In genomic region chr13:94345374-94346195, GRCh38 we compare ENCODE assay signal across 10 cellular contexts.
A peak's percentile ranks its signal among the peaks of the same experiment; 100 is the strongest.
DNase-seq lines count a peak whose midpoint lies in the region; ATAC-seq, FAIRE-seq and TF ChIP-seq lines count a peak whose summit lies in the region.
"Had no signal": no experiment of that assay in that cellular context is flagged by ENCODE, and none has a peak within 500 bp of the region (broad histone marks: within the 10 kb centered on the region; RNA-seq: fewer than 3 reads in every experiment).

No MANE protein-coding gene starts in this region.

- no peaks in the 10 kb centered on the region for H3K4me1 ChIP-seq in Loucy (ENCODE audit: insufficient read depth, low read length, poor library complexity, severe bottlenecking)
- H3K4me1 ChIP-seq in adipocyte (ENCODE audit: control insufficient read depth, insufficient read depth, low read length) = peaks cover 18% of the 10 kb centered on the region
- peaks cover 7% of the 10 kb centered on the region for H3K4me1 ChIP-seq in mesenchymal stem cell (ENCODE audit: control insufficient read depth, insufficient read depth, low read depth, low read length)

- WGBS in mesenchymal stem cell = 76% methylated on average over 7 of the region's 8 CpGs

- H2BK15ac ChIP-seq in mesenchymal stem cell (ENCODE audit: low read depth, poor library complexity, severe bottlenecking) = no peak overlapping the region

- H2AFZ ChIP-seq in Loucy (ENCODE audit: low read length) (no peak overlapping the region), mesenchymal stem cell (ENCODE audit: low read depth, low read length) (no peak overlapping the region)

- H2AK5ac ChIP-seq in mesenchymal stem cell (ENCODE audit: low read length, severe bottlenecking) = peak overlapping the region; percentile 7

- H3K9ac ChIP-seq in Loucy (ENCODE audit: low read depth, low read length, poor library complexity, severe bottlenecking) (no peak overlapping the region), adipocyte (ENCODE audit: low read length) (no peak overlapping the region), mesenchymal stem cell (ENCODE audit: low read length) (peak overlapping the region; percentile 44)

- no peaks in the 10 kb centered on the region for H3F3A ChIP-seq in Loucy (ENCODE audit: low read depth)

- H3K79me2 ChIP-seq in Loucy (ENCODE audit: insufficient read depth, low read length) = no peaks in the 10 kb centered on the region

- H3K27me3 ChIP-seq in Loucy (ENCODE audit: insufficient read depth, low read length, poor library complexity, severe bottlenecking) (peaks cover 6% of the 10 kb centered on the region), adipocyte (replicated peaks; ENCODE audit: control insufficient read depth, insufficient read depth, low read length) (no peaks in the 10 kb centered on the region), mesenchymal stem cell (ENCODE audit: control insufficient read depth in 1 of 2, insufficient read depth in 1 of 2, low read length in 2 of 2) (no peaks in the 10 kb centered on the region)

- no peak overlapping the region for H3K4ac ChIP-seq in mesenchymal stem cell (ENCODE audit: low read depth in 1 of 2, low read length in 2 of 2)

- H3K9me2 ChIP-seq in Loucy (replicated peaks; ENCODE audit: low read depth, low read length) = no peaks in the 10 kb centered on the region

- no peak for FAIRE-seq in GM19239 (lab: Jason Lieb, UNC)

- H3K4me2 ChIP-seq in Loucy (ENCODE audit: low read depth, low read length, poor library complexity, severe bottlenecking) (no peak overlapping the region), mesenchymal stem cell (ENCODE audit: low read length, poor library complexity, severe bottlenecking) (no peak overlapping the region)

- H4K8ac ChIP-seq in mesenchymal stem cell (ENCODE audit: low read length) = peak overlapping the region; percentile 27

- ATAC-seq in GM21717 (IDR thresholded peaks at IDR 0.05; ENCODE audit: unreplicated experiment) = no peak

- DNase-seq in GM10266 (ENCODE audit: extremely low spot score) = no peak
- peak; percentile 64 for DNase-seq in adipocyte (ENCODE audit: low read depth)
- DNase-seq in mesenchymal stem cell = peak; percentile 32
- no peak for DNase-seq in GM19239 (ENCODE audit: insufficient read length, low spot score)
- no peak for DNase-seq in GF-D8 (lab: John Stamatoyannopoulos, UW)
- no peak for DNase-seq in stimulated activated CD4-positive, alpha-beta T cell treated with anti-CD3 and anti-CD28 coated beads, Interleukin-12 subunit alpha, Interleukin-12 subunit beta, amount 100 ng/mL, for 4 hours
- DNase-seq: activated T-cell treated with anti-CD3 and anti-CD28 coated beads, Interleukin-2, amount 50 U/mL, for 48 hours had no signal

- no peak overlapping the region for H2BK120ac ChIP-seq in mesenchymal stem cell (ENCODE audit: low read depth, low read length)

- H3K4me3 ChIP-seq in Loucy (ENCODE audit: low read length, poor library complexity, severe bottlenecking) (no peak overlapping the region), adipocyte (ENCODE audit: low read length) (no peak overlapping the region), mesenchymal stem cell (ENCODE audit: insufficient read depth in 1 of 2, low read depth in 1 of 2, low read length in 2 of 2) (no peak overlapping the region)
- H3K4me3 ChIP-seq: skin epidermis had no signal

- peak overlapping the region; percentile 18 to 54 for H2BK12ac ChIP-seq in mesenchymal stem cell (ENCODE audit: low read length in 2 of 2)

- H3K9me3 ChIP-seq in Loucy (ENCODE audit: insufficient read depth, low read depth, low read length) (no peaks in the 10 kb centered on the region), adipocyte (ENCODE audit: control insufficient read depth, low read length) (no peaks in the 10 kb centered on the region), mesenchymal stem cell (ENCODE audit: control insufficient read depth, low read length) (no peaks in the 10 kb centered on the region)

- no peaks in the 10 kb centered on the region for H3K79me1 ChIP-seq in mesenchymal stem cell (replicated peaks; ENCODE audit: low read length, poor library complexity, severe bottlenecking)

- H4K20me1 ChIP-seq in Loucy (ENCODE audit: insufficient read depth, low read length, poor library complexity, severe bottlenecking) = no peaks in the 10 kb centered on the region

- H3K14ac ChIP-seq in mesenchymal stem cell (ENCODE audit: low read length in 2 of 2) = no peak overlapping the region

- no peak overlapping the region for H4K91ac ChIP-seq in mesenchymal stem cell (ENCODE audit: low read length)

- H3K36me3 ChIP-seq in Loucy (ENCODE audit: insufficient read depth, low read length) (no peaks in the 10 kb centered on the region), adipocyte (ENCODE audit: control insufficient read depth, insufficient read depth, low read length, severe bottlenecking) (no peaks in the 10 kb centered on the region), mesenchymal stem cell (ENCODE audit: control insufficient read depth in 1 of 2, insufficient read depth in 2 of 2, low read depth in 1 of 2, low read length in 2 of 2) (no peaks in the 10 kb centered on the region)

- no peak overlapping the region for H3K23ac ChIP-seq in mesenchymal stem cell (ENCODE audit: low read length in 2 of 2)

- H2BK5ac ChIP-seq in mesenchymal stem cell (ENCODE audit: low read depth, low read length, poor library complexity, severe bottlenecking) = no peak overlapping the region

- no peak overlapping the region for H3K27ac ChIP-seq in mesenchymal stem cell (ENCODE audit: low read length, poor library complexity, severe bottlenecking)
- H3K27ac ChIP-seq: skin epidermis had no signal

- H3K18ac ChIP-seq in mesenchymal stem cell (ENCODE audit: low read depth in 1 of 2, low read length in 2 of 2) = no peak overlapping the region

- TF ChIP-seq CTCF in GM10266 (IDR thresholded peaks at IDR 0.05; ENCODE audit: control insufficient read depth, insufficient read depth, low read depth, missing control alignments) = peak; percentile 10
- peak; percentile 34 for TF ChIP-seq CTCF in Loucy (conservative IDR thresholded peaks at IDR 0.05; ENCODE audit: low read length)

Comparison
In these comparisons a context has a peak if more than half of its experiments do, and no peak if none do; other contexts are left out.
1. DNase-seq: peak in adipocyte (single experiment) and mesenchymal stem cell (single experiment); none in GM10266 (single experiment), GM19239 (single experiment), GF-D8 (single experiment) and stimulated activated CD4-positive, alpha-beta T cell treated with anti-CD3 and anti-CD28 coated beads, Interleukin-12 subunit alpha, Interleukin-12 subunit beta, amount 100 ng/mL, for 4 hours (single experiment).